8 cellular contexts compared by ENCODE assay signal in genomic region chr1:89822109-89822962, GRCh38. TPM values are rescaled to one million over a fixed set of nuclear protein-coding genes. Genes with fewer than 3 reads are reported as not detected.
DNase-seq lines count a peak whose midpoint lies in the region.

No MANE protein-coding gene starts in this region.

- no peaks in the 10 kb centered on the region for H3K9me3 ChIP-seq in HAP-1
- H3K9me3 ChIP-seq in iPS-18a (ENCODE audit: control insufficient read depth, low read depth, low read length), result no peaks in the 10 kb centered on the region
- no peaks in the 10 kb centered on the region for H3K9me3 ChIP-seq in stomach smooth muscle (ENCODE audit: control insufficient read depth in 2 of 2, low read length in 2 of 2)

- POLR2A ChIA-PET in activated CD4-positive, alpha-beta memory T cell treated with anti-CD3 and anti-CD28 coated beads, Interleukin-2, amount 10 ng/mL, durations not matched to agents 7 days and 5 days (lab: Charles Lee), result interaction anchor here (0.8 to 3.2 kb wide), 6 partner anchors 12 to 130 kb away, joined by 3 to 38 read pairs (median 6); no protein-coding TSS in a partner anchor

- H3K4me3 Mint-ChIP-seq in activated CD4-positive, alpha-beta memory T cell treated with anti-CD3 and anti-CD28 coated beads, Interleukin-2, amount 10 ng/mL, durations not matched to agents 7 days and 5 days, result peak overlapping the region; percentile 76

- H3K9ac ChIP-seq in iPS-18a (ENCODE audit: low read length) (peak overlapping the region; percentile 76), stomach smooth muscle (ENCODE audit: low read length in 2 of 2) (peak overlapping the region; percentile 65 to 68)

- H3K36me3 ChIP-seq in HAP-1 (replicated peaks) (peaks cover 29% of the 10 kb centered on the region), iPS-18a (ENCODE audit: control insufficient read depth, low read depth, low read length) (peaks cover 6% of the 10 kb centered on the region), stomach smooth muscle (ENCODE audit: control insufficient read depth in 2 of 2, insufficient read depth in 2 of 2, low read length in 2 of 2) (peaks cover 0 to 2% of the 10 kb centered on the region in 2 donors)

- peak; percentile 18 for DNase-seq in ACHN
- peak; percentile 30 to 53 for DNase-seq in HAP-1 (ENCODE audit: low spot score in 2 of 2)
- DNase-seq in activated CD4-positive, alpha-beta memory T cell treated with anti-CD3 and anti-CD28 coated beads, Interleukin-2, amount 10 ng/mL, durations not matched to agents 7 days and 5 days, result no peak
- no peak for DNase-seq in AG08396 (ENCODE audit: low spot score)
- DNase-seq in NK-92 (lab: John Stamatoyannopoulos, UW; ENCODE audit: unreplicated experiment), result no peak
- no peak for DNase-seq in GOT3 (lab: John Stamatoyannopoulos, UW)

- H3K27ac ChIP-seq in iPS-18a (ENCODE audit: low read length), result no peak overlapping the region
- no peak overlapping the region for H3K27ac ChIP-seq in stomach smooth muscle (ENCODE audit: low read length)

- in situ Hi-C loops in ACHN (cut with HindIII; ENCODE audit: low pct_ligation_motif_present, low pct_unique_long_range_greater_than_20kb, low sequenced_read_pairs) (no loop called here), HAP-1 (cut with MboI; ENCODE audit: low sequenced_read_pairs) (no loop called here)

- H3K4me1 Mint-ChIP-seq in activated CD4-positive, alpha-beta memory T cell treated with anti-CD3 and anti-CD28 coated beads, Interleukin-2, amount 10 ng/mL, durations not matched to agents 7 days and 5 days, result peaks cover 21% of the 10 kb centered on the region

- CTCF ChIA-PET in activated CD4-positive, alpha-beta memory T cell treated with anti-CD3 and anti-CD28 coated beads, Interleukin-2, amount 10 ng/mL, durations not matched to agents 7 days and 5 days (lab: Charles Lee), result interaction anchor here (0.9 to 1.8 kb wide), 4 partner anchors 12 to 22 kb away, joined by 3 to 11 read pairs (median 4); no protein-coding TSS in a partner anchor

- H3K27me3 Mint-ChIP-seq in activated CD4-positive, alpha-beta memory T cell treated with anti-CD3 and anti-CD28 coated beads, Interleukin-2, amount 10 ng/mL, durations not matched to agents 7 days and 5 days, result peaks cover 6% of the 10 kb centered on the region

- H3K4me1 ChIP-seq in HAP-1 (peaks cover 25% of the 10 kb centered on the region), iPS-18a (ENCODE audit: control insufficient read depth, low read depth, low read length) (peaks cover 20% of the 10 kb centered on the region), stomach smooth muscle (ENCODE audit: control insufficient read depth, insufficient read depth, low read length) (peaks cover 20% of the 10 kb centered on the region)

- no peaks in the 10 kb centered on the region for H3K9me3 Mint-ChIP-seq in activated CD4-positive, alpha-beta memory T cell treated with anti-CD3 and anti-CD28 coated beads, Interleukin-2, amount 10 ng/mL, durations not matched to agents 7 days and 5 days

- peaks cover 7% of the 10 kb centered on the region for H3K36me3 Mint-ChIP-seq in activated CD4-positive, alpha-beta memory T cell treated with anti-CD3 and anti-CD28 coated beads, Interleukin-2, amount 10 ng/mL, durations not matched to agents 7 days and 5 days (ENCODE audit: low read depth)

- H3K4me3 ChIP-seq in HAP-1 (peak overlapping the region; percentile 71), iPS-18a (ENCODE audit: low read length) (peak overlapping the region; percentile 82), stomach smooth muscle (ENCODE audit: low read length in 2 of 2) (peak overlapping the region; percentile 70 to 86)

- no peak overlapping the region for H3K27ac Mint-ChIP-seq in activated CD4-positive, alpha-beta memory T cell treated with anti-CD3 and anti-CD28 coated beads, Interleukin-2, amount 10 ng/mL, durations not matched to agents 7 days and 5 days

- no peaks in the 10 kb centered on the region for H3K27me3 ChIP-seq in HAP-1 (ENCODE audit: low read depth)
- peaks cover 11% of the 10 kb centered on the region for H3K27me3 ChIP-seq in iPS-18a (ENCODE audit: control insufficient read depth, insufficient read depth, low read length)
- H3K27me3 ChIP-seq in stomach smooth muscle (ENCODE audit: control insufficient read depth in 1 of 2, insufficient read depth in 2 of 2, low read length in 2 of 2), result no peaks in the 10 kb centered on the region

RNA-seq across cellular contexts. Expression of gene LRRC8D, which starts 1.5 kb away (rescaled TPM):
- 10 to 100 TPM; 19.4 to 20.3 TPM for total RNA-seq in activated CD4-positive, alpha-beta memory T cell treated with anti-CD3 and anti-CD28 coated beads, Interleukin-2, amount 10 ng/mL, durations not matched to agents 7 days and 5 days

Comparison
In these comparisons a context has a peak if more than half of its experiments do, and no peak if none do; other contexts are left out.
1. DNase-seq: peak in ACHN (single experiment) and HAP-1 (2 of 2); none in activated CD4-positive, alpha-beta memory T cell treated with anti-CD3 and anti-CD28 coated beads, Interleukin-2, amount 10 ng/mL, durations not matched to agents 7 days and 5 days (single experiment), AG08396 (single experiment), NK-92 (single experiment) and GOT3 (single experiment).
2. Peak in every context shown above with its lines, with median percentiles within 50 percentile points of each other: H3K4me3 ChIP-seq.